Comparison of ENCODE assay signal across 12 cellular contexts in the genomic region with DNA sequence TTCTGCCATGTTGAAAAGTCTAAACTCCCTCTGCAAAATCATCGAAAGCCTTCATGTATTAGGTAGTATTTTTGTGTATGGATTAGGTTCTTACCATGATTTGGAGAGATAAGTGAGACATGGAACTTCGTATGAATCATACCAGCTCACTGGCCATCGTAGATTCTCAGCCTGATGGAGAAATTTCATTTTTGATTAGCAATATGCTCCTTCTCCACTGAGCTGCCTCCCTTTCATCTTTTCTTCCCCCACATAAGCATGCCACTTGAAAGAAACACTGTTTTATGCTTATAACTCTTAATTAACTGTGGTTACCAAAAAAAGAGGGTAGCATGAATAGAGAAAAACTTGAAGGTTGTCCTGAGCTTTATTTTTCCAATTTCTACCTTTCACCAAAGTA.
A peak's percentile ranks its signal among the peaks of the same experiment; 100 is the strongest.
DNase-seq lines count a peak whose midpoint lies in the region; ATAC-seq, FAIRE-seq and TF ChIP-seq lines count a peak whose summit lies in the region.
"Had no signal": no experiment of that assay in that cellular context is flagged by ENCODE, and none has a peak within 500 bp of the region (broad histone marks: within the 10 kb centered on the region; RNA-seq: fewer than 3 reads in every experiment).

No MANE protein-coding gene starts in this region.

- TF ChIP-seq CTCF in GM12878 (IDR thresholded peaks at IDR 0.05 in 2 of 3, conservative IDR thresholded peaks at IDR 0.05 in 1 of 3; ENCODE audit: control insufficient read depth in 2 of 3, extremely low read depth in 1 of 3, insufficient read depth in 1 of 3, low read depth in 3 of 3, low read length in 3 of 3) (no peak), lower lobe of right lung (IDR thresholded peaks at IDR 0.05) (no peak)

- H3K36me3 Mint-ChIP-seq in activated naive CD4-positive, alpha-beta T cell treated with anti-CD3 and anti-CD28 coated beads for 36 hours (ENCODE audit: low read depth) = peaks cover 50% of the 10 kb centered on the region

- WGBS in GM12878 (ENCODE audit: insufficient coverage, insufficient replicate concordance, low lambda C conversion rate, missing lambda C conversion rate) = 93% methylated on average over 3 of the region's 3 CpGs
- WGBS in urinary bladder = 80% methylated on average over 3 of the region's 3 CpGs

- H3K27ac ChIP-seq in GM12878 (ENCODE audit: control insufficient read depth, insufficient read depth) = no peak overlapping the region
- peak overlapping the region; percentile 3 for H3K27ac ChIP-seq in lower lobe of right lung
- peak overlapping the region; percentile 16 for H3K27ac ChIP-seq in urinary bladder (ENCODE audit: low read depth)

- peak overlapping the region; percentile 58 for H3K4me3 Mint-ChIP-seq in activated naive CD4-positive, alpha-beta T cell treated with anti-CD3 and anti-CD28 coated beads for 36 hours

- H3K4me2 ChIP-seq in GM12878 (ENCODE audit: control insufficient read depth, insufficient read depth) = peak overlapping the region; percentile 30; the same call in 1 of the 2 replicates

- POLR2A ChIA-PET in GM12878 (lab: Charles Lee) = interaction anchor here (0.6 kb wide), 1 partner anchor 59 kb away, joined by 3 read pairs; no protein-coding TSS in a partner anchor

- H4K20me1 ChIP-seq in GM12878 (ENCODE audit: control insufficient read depth, insufficient read depth) = no peaks in the 10 kb centered on the region; the same call in 1 of the 2 replicates

- no peak overlapping the region for H2AFZ ChIP-seq in GM12878 (ENCODE audit: control insufficient read depth, low read depth, low read length)

- H3K36me3 ChIP-seq in GM12878 (ENCODE audit: control insufficient read depth in 2 of 2, insufficient read depth in 2 of 2, low read length in 1 of 2) = peaks cover 0 to 5% of the 10 kb centered on the region in 2 experiments; a peak in 2 of 4 replicates
- H3K36me3 ChIP-seq in lower lobe of right lung = peaks cover 17% of the 10 kb centered on the region
- no peaks in the 10 kb centered on the region for H3K36me3 ChIP-seq in urinary bladder (ENCODE audit: insufficient read depth)

- H3K79me2 ChIP-seq in GM12878 (ENCODE audit: control insufficient read depth, insufficient read depth, low read length) = peaks cover 2% of the 10 kb centered on the region; the same call in 1 of the 2 replicates

- H3K4me3 ChIP-seq in GM12878 (no peak overlapping the region), lower lobe of right lung (peak overlapping the region; percentile 9), urinary bladder (ENCODE audit: low read depth, low read length) (no peak overlapping the region)

- no peak for TF ChIP-seq RAD21 in GM12878 (IDR thresholded peaks at IDR 0.05; ENCODE audit: insufficient read depth, low read depth, low read length)

- RAD21 ChIA-PET in GM12878 (lab: Charles Lee; ENCODE audit: unreplicated experiment) = no interaction called here

- no peak for TF ChIP-seq POLR2A in GM12878 (IDR thresholded peaks at IDR 0.05; ENCODE audit: low read depth, low read length)

- SMC1A ChIA-PET in GM12878 (lab: Charles Lee; ENCODE audit: uncharacterized antibody, unreplicated experiment) = interaction anchor here (0.6 to 1.2 kb wide), 4 partner anchors 18 to 61 kb away, joined by 4 read pairs; no protein-coding TSS in a partner anchor

- TF ChIP-seq EP300 in GM12878 (IDR thresholded peaks at IDR 0.05; ENCODE audit: borderline replicate concordance in 1 of 2, control insufficient read depth in 1 of 2, low read depth in 2 of 2, low read length in 2 of 2) = no peak

- no peak overlapping the region for H3K9ac ChIP-seq in GM12878 (ENCODE audit: control insufficient read depth, insufficient read depth, low read length)

- no peaks in the 10 kb centered on the region for H3K27me3 Mint-ChIP-seq in activated naive CD4-positive, alpha-beta T cell treated with anti-CD3 and anti-CD28 coated beads for 36 hours (ENCODE audit: low read depth)

- H3K9me3 ChIP-seq in GM12878 (replicated peaks; ENCODE audit: control insufficient read depth, insufficient read depth, low read length) (no peaks in the 10 kb centered on the region), lower lobe of right lung (no peaks in the 10 kb centered on the region)

- CTCF ChIA-PET in activated naive CD4-positive, alpha-beta T cell treated with anti-CD3 and anti-CD28 coated beads for 36 hours (lab: Charles Lee) = interaction anchor here (0.7 to 1.3 kb wide), 5 partner anchors 19 to 77 kb away, joined by 3 to 6 read pairs (median 3); no protein-coding TSS in a partner anchor
- CTCF ChIA-PET in GM12878 (lab: Yijun Ruan, JAX) = no interaction called here

- no TSS peak for BruUV-seq in GM12878 (replicated peaks; lab: Mats Ljungman, UMichigan)

- H3K4me1 ChIP-seq in GM12878 (ENCODE audit: control insufficient read depth, insufficient read depth, low read length) (no peaks in the 10 kb centered on the region), lower lobe of right lung (peaks cover 9% of the 10 kb centered on the region), urinary bladder (ENCODE audit: insufficient read depth) (no peaks in the 10 kb centered on the region)

- DNase-seq in activated naive CD4-positive, alpha-beta T cell treated with anti-CD3 and anti-CD28 coated beads for 36 hours = no peak
- DNase-seq in activated naive CD4-positive, alpha-beta T cell (lab: John Stamatoyannopoulos, UW) = no peak
- DNase-seq in GM12878 (ENCODE audit: low read depth, low spot score) (no peak), lower lobe of right lung (no peak)
- DNase-seq: DMS79, NCI-H1105 treated with DMSO at 0.1 percent for 48 hours, NCI-H510A, RPMI8226 had no signal

- FAIRE-seq in GM12878 (lab: Jason Lieb, UNC) = no peak

- peaks cover 2% of the 10 kb centered on the region for H3K9me3 Mint-ChIP-seq in activated naive CD4-positive, alpha-beta T cell treated with anti-CD3 and anti-CD28 coated beads for 36 hours

- peak overlapping the region; percentile 91 for H3K27ac Mint-ChIP-seq in activated naive CD4-positive, alpha-beta T cell treated with anti-CD3 and anti-CD28 coated beads for 36 hours

- in situ Hi-C loops in GM12878 (cut with MboI) = no loop called here

- peaks cover 90% of the 10 kb centered on the region for H3K4me1 Mint-ChIP-seq in activated naive CD4-positive, alpha-beta T cell treated with anti-CD3 and anti-CD28 coated beads for 36 hours (ENCODE audit: low read depth)

- H3K27me3 ChIP-seq in GM12878 (replicated peaks in 1 of 2; ENCODE audit: control insufficient read depth in 2 of 2, insufficient read depth in 2 of 2, low read length in 1 of 2) = no peaks in the 10 kb centered on the region
- no peaks in the 10 kb centered on the region for H3K27me3 ChIP-seq in lower lobe of right lung (ENCODE audit: low read depth)

- intact Hi-C loops in activated naive CD4-positive, alpha-beta T cell treated with anti-CD3 and anti-CD28 coated beads for 36 hours (cut with micrococcal nuclease) = loop anchor here (1.0 to 2.0 kb wide), 8 partner anchors 19 to 229 kb away; no protein-coding TSS in a partner anchor
- intact Hi-C loops in GM12878 (cut with micrococcal nuclease; ENCODE audit: unreplicated experiment) = no loop called here
- intact Hi-C loops in lower lobe of right lung (cut with DNase I) = no loop called here

- ATAC-seq in GM12878 = no peak
- ATAC-seq in lower lobe of right lung = no peak
- no peak for ATAC-seq in HG02885 (IDR thresholded peaks at IDR 0.05; ENCODE audit: poor library complexity, unreplicated experiment)
- ATAC-seq in HG02852 (IDR thresholded peaks at IDR 0.05; ENCODE audit: unreplicated experiment) = no peak
- no peak for ATAC-seq in HG02970 (IDR thresholded peaks at IDR 0.05; ENCODE audit: low FRiP score, unreplicated experiment)

TF ChIP-seq in GM12878, 131 proteins besides CTCF, POLR2A, EP300 and RAD21 (continues in another document):
- TF ChIP-seq MYB (IDR thresholded peaks at IDR 0.05; ENCODE audit: borderline replicate concordance, low read depth, low read length) (no peak), PBX3 (IDR thresholded peaks at IDR 0.05; ENCODE audit: insufficient replicate concordance, low read depth, low read length) (no peak), SIN3A (IDR thresholded peaks at IDR 0.05; ENCODE audit: low read depth, low read length) (no peak), SMC3 (IDR thresholded peaks at IDR 0.05; ENCODE audit: borderline replicate concordance, low read length) (no peak), CHD1 (IDR thresholded peaks at IDR 0.05; ENCODE audit: low read depth, low read length) (no peak), CHD4 (IDR thresholded peaks at IDR 0.05) (no peak)
- TF ChIP-seq, protein P1, sequence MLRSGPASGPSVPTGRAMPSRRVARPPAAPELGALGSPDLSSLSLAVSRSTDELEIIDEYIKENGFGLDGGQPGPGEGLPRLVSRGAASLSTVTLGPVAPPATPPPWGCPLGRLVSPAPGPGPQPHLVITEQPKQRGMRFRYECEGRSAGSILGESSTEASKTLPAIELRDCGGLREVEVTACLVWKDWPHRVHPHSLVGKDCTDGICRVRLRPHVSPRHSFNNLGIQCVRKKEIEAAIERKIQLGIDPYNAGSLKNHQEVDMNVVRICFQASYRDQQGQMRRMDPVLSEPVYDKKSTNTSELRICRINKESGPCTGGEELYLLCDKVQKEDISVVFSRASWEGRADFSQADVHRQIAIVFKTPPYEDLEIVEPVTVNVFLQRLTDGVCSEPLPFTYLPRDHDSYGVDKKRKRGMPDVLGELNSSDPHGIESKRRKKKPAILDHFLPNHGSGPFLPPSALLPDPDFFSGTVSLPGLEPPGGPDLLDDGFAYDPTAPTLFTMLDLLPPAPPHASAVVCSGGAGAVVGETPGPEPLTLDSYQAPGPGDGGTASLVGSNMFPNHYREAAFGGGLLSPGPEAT (IDR thresholded peaks at IDR 0.05; ENCODE audit: low read depth) = no peak
